Comparison of ENCODE assay signal across 9 cellular contexts in genomic region chr14:55448146-55448614, GRCh38. TPM values are rescaled to one million over a fixed set of nuclear protein-coding genes. Genes with fewer than 3 reads are reported as not detected.
DNase-seq lines count a peak whose midpoint lies in the region; TF ChIP-seq lines count a peak whose summit lies in the region.
"Had no signal": no experiment of that assay in that cellular context is flagged by ENCODE, and none has a peak within 500 bp of the region (broad histone marks: within the 10 kb centered on the region; RNA-seq: fewer than 3 reads in every experiment).

No MANE protein-coding gene starts in this region.

- in situ Hi-C loops in GM13976 (cut with MboI; ENCODE audit: low sequenced_read_pairs, unreplicated experiment), result loop anchor here (25.0 kb wide), 1 partner anchor 264 kb away; no protein-coding TSS in a partner anchor

- H3K4me3 ChIP-seq in MG63, result no peak overlapping the region
- no peak overlapping the region for H3K4me3 ChIP-seq in cardiac fibroblast (replicated peaks in 1 of 2; ENCODE audit: low read depth in 2 of 2, low read length in 2 of 2)

- H3K27me3 ChIP-seq in MG63, result no peaks in the 10 kb centered on the region

- DNase-seq in EH (ENCODE audit: low read depth) (peak; percentile 98), MG63 (peak; percentile 87), cardiac fibroblast (ENCODE audit: low read depth in 2 of 2) (peak; percentile 93 to 96), posterior vena cava (ENCODE audit: low spot score) (peak; percentile 83), GM13976 (ENCODE audit: low spot score) (no peak), NCI-H345 (lab: John Stamatoyannopoulos, UW) (no peak), AML-193 (lab: John Stamatoyannopoulos, UW) (no peak), NCI-H2107 (lab: John Stamatoyannopoulos, UW) (no peak)
- DNase-seq: NCI-H1436 had no signal

- TF ChIP-seq CTCF in cardiac fibroblast (IDR thresholded peaks at IDR 0.05; ENCODE audit: low read depth, low read length) (no peak), GM13976 (IDR thresholded peaks at IDR 0.05; ENCODE audit: borderline replicate concordance, control extremely low read depth, extremely low read depth, insufficient read depth, missing control alignments) (no peak)

- intact Hi-C loops in posterior vena cava (cut with DNase I), result no loop called here

- H3K9me3 ChIP-seq in MG63, result no peaks in the 10 kb centered on the region

- H3K36me3 ChIP-seq in MG63, result no peaks in the 10 kb centered on the region

RNA-seq across cellular contexts. Expression of gene TBPL2, which starts 7.8 kb away (rescaled TPM):
- not detected in 2 replicates for total RNA-seq in MG63 (2014; rRNA removed; shearing (Covaris generic); ENCODE audit: low replicate concordance)
- total RNA-seq in posterior vena cava, result not detected

RNA-seq across cellular contexts. Expression of gene ATG14, which starts 36.5 kb away (rescaled TPM):
- total RNA-seq in MG63 (2014; rRNA removed; shearing (Covaris generic); ENCODE audit: low replicate concordance), result 3.6 and 6.4 TPM in 2 replicates
- 1 to 10 TPM; 8.8 to 9.8 TPM for total RNA-seq in posterior vena cava

Comparison
In these comparisons a context has a peak if more than half of its experiments do, and no peak if none do; other contexts are left out.
1. DNase-seq: peak in EH (single experiment), MG63 (single experiment), cardiac fibroblast (2 of 2) and posterior vena cava (single experiment); none in GM13976 (single experiment), NCI-H345 (single experiment), AML-193 (0 of 2) and NCI-H2107 (single experiment).